Comparison of ENCODE assay signal across 27 cellular contexts in genomic region chr10:28716748-28717147, GRCh38. TPM values are rescaled to one million over a fixed set of nuclear protein-coding genes. Genes with fewer than 3 reads are reported as not detected.
"Had no signal": no experiment of that assay in that cellular context is flagged by ENCODE, and none has a peak within 500 bp of the region (broad histone marks: within the 10 kb centered on the region; RNA-seq: fewer than 3 reads in every experiment).

No MANE protein-coding gene starts in this region.

- FAIRE-seq: pancreas had no signal

- H3K4me1 ChIP-seq: pancreas, prostate gland, testis, transverse colon, uterus had no signal

- H2AFZ ChIP-seq: neural progenitor cell had no signal

- ATAC-seq: naive thymus-derived CD4-positive, alpha-beta T cell; natural killer cell; pancreas; right cardiac atrium; sciatic nerve; stimulated activated memory B cell treated with anti-CD40 and anti-IgM and Interleukin-4, amounts not matched to agents 10 μg/mL and 1 μg/mL and 100 μg/mL, for 72 hours; stimulated activated naive CD8-positive, alpha-beta T cell treated with anti-CD3 and anti-CD28 coated beads, Interleukin-15, amount 100 ng/mL, for 72 hours; stimulated activated naive CD8-positive, alpha-beta T cell treated with anti-CD3 and anti-CD28 coated beads, Interleukin-15, Interleukin-2, amounts not matched to agents 100 U/mL and 50 U/mL, for 24 hours; upper lobe of right lung had no signal

- H3K27ac ChIP-seq: neural progenitor cell, pancreas, prostate gland, skin epidermis, spleen, suprapubic skin, testis, tibial artery, transverse colon, upper lobe of right lung, uterus had no signal

- H3K27me3 ChIP-seq: testis, tibial artery, uterus had no signal

- DNase-seq: naive thymus-derived CD4-positive, alpha-beta T cell; natural killer cell; occipital lobe; pancreas; right cardiac atrium; spleen; stimulated activated CD4-positive, alpha-beta T cell treated with anti-CD3 and anti-CD28 coated beads, Interleukin-12 subunit alpha, Interleukin-12 subunit beta, amount 100 ng/mL, for 4 hours; stimulated activated CD4-positive, alpha-beta T cell treated with anti-CD3 and anti-CD28 coated beads, Interleukin-1b, Interleukin-23, amount 100 ng/mL, for 48 hours; stimulated activated CD4-positive, alpha-beta T cell treated with anti-CD3 and anti-CD28 coated beads, Interleukin-4, amount 100 ng/mL, for 1 hour; stimulated activated CD4-positive, alpha-beta T cell treated with anti-CD3 and anti-CD28 coated beads, Interleukin-4, amount 100 ng/mL, for 4 hours; stimulated activated CD8-positive, alpha-beta memory T cell treated with anti-CD3 and anti-CD28 coated beads, Interleukin-4, amount 100 ng/mL, for 48 hours; stimulated activated naive CD4-positive, alpha-beta T cell; stimulated activated naive CD8-positive, alpha-beta T cell treated with anti-CD3 and anti-CD28 coated beads, Interleukin-15, amount 100 ng/mL, for 72 hours; stimulated activated naive CD8-positive, alpha-beta T cell treated with anti-CD3 and anti-CD28 coated beads, Interleukin-15, Interleukin-2, amounts not matched to agents 100 U/mL and 50 U/mL, for 24 hours; substantia nigra; testis; tibial artery; transverse colon; upper lobe of right lung; uterus had no signal

- H3K9ac ChIP-seq: neural progenitor cell had no signal

- H3K4me2 ChIP-seq: neural progenitor cell, smooth muscle cell had no signal

- H3K36me3 ChIP-seq: neural progenitor cell, pancreas, prostate gland, spleen, suprapubic skin, tibial artery, transverse colon, upper lobe of right lung, uterus had no signal

- H3K4me3 ChIP-seq: neural progenitor cell, pancreas, prostate gland, skin epidermis, smooth muscle cell, spleen, suprapubic skin, testis, tibial artery, transverse colon, upper lobe of right lung, uterus had no signal

- H3K9me3 ChIP-seq: pancreas, prostate gland, spleen, suprapubic skin, testis, tibial artery, transverse colon, upper lobe of right lung, uterus had no signal

RNA-seq across cellular contexts. Expression of gene BAMBI, which starts 39.4 kb away (rescaled TPM):
- polyA plus RNA-seq: naive thymus-derived CD4-positive, alpha-beta T cell had no signal
